Comparison of ENCODE assay signal across 12 cellular contexts in the genomic region with DNA sequence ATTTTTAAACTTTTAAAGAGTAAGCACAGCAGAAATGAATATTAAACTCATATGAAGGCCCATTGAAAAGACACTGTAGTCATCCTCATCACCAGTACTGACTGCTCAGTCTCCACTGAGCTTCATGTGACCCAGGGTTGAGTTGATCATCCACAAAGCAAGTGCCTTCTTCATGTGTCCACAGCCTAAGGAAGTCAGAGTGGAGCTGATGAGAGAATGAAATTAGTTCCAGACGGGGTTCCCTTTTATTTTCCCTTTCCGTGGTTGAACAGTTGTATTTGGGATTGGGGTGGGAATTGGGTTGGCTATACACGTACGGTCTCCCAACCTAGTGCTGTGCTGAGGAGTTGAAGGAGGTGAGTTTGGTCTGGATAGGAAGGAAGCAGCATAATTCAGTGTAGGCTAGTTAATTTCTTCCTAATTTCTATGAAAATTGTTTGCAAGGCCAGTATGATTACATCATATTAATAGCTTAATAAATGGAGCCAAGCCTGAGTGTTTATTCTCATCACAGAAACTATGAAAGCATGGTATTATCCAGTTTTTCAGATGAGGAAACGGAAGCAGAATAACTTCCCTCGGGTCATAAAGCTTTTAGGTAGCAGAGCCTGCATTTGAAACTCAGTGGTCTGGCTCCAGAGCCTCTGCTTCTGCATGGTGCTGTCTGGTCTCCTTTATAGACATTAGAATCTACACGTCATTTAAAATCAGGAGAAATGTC.
DNase-seq lines count a peak whose midpoint lies in the region; ATAC-seq, FAIRE-seq and TF ChIP-seq lines count a peak whose summit lies in the region.
"Had no signal": no experiment of that assay in that cellular context is flagged by ENCODE, and none has a peak within 500 bp of the region (broad histone marks: within the 10 kb centered on the region; RNA-seq: fewer than 3 reads in every experiment).

No MANE protein-coding gene starts in this region.

- ATAC-seq in IMR-90 (ENCODE audit: low read depth) (no peak), HepG2 (no peak), HG03439 (IDR thresholded peaks at IDR 0.05; ENCODE audit: unreplicated experiment) (no peak), HG03159 (IDR thresholded peaks at IDR 0.05; ENCODE audit: unreplicated experiment) (no peak)

- peaks cover 4% of the 10 kb centered on the region for H3K79me2 ChIP-seq in HepG2 (ENCODE audit: insufficient read depth, low read length)

- H3K36me3 ChIP-seq in IMR-90 (ENCODE audit: control insufficient read depth, insufficient read depth, low read length), result peaks cover 31% of the 10 kb centered on the region
- peaks cover 20 to 79% of the 10 kb centered on the region in 2 donors for H3K36me3 ChIP-seq in duodenal mucosa (ENCODE audit: control insufficient read depth in 1 of 2, insufficient read depth in 2 of 2, low read length in 2 of 2)
- peaks cover 64 to 89% of the 10 kb centered on the region in 2 experiments for H3K36me3 ChIP-seq in HepG2 (replicated peaks in 1 of 2; ENCODE audit: control insufficient read depth in 1 of 2, insufficient read depth in 2 of 2, low read length in 2 of 2)

- H3K27me3 ChIP-seq in IMR-90 (ENCODE audit: control insufficient read depth, insufficient read depth, low read length) (no peaks in the 10 kb centered on the region), duodenal mucosa (ENCODE audit: control insufficient read depth in 1 of 2, insufficient read depth in 2 of 2, low read length in 2 of 2) (no peaks in the 10 kb centered on the region), HepG2 (ENCODE audit: control insufficient read depth in 1 of 2, insufficient read depth in 2 of 2, low read length in 2 of 2) (no peaks in the 10 kb centered on the region)
- H3K27me3 ChIP-seq: BLaER1 had no signal

- TF ChIP-seq POLR2A in IMR-90 (IDR thresholded peaks at IDR 0.05; ENCODE audit: low read depth, low read length) (no peak), HepG2 (IDR thresholded peaks at IDR 0.05; ENCODE audit: insufficient read depth in 1 of 2, low read depth in 2 of 2, low read length in 2 of 2) (no peak)

- no peak for FAIRE-seq in HepG2 (lab: Jason Lieb, UNC)

- BruUV-seq in IMR-90 (replicated peaks; lab: Mats Ljungman, UMichigan) (no TSS peak), HepG2 (replicated peaks; lab: Mats Ljungman, UMichigan) (no TSS peak)

- H4K8ac ChIP-seq in IMR-90 (ENCODE audit: low read depth in 2 of 2, low read length in 2 of 2), result peak overlapping the region; percentile 34 to 96

- TF ChIP-seq EP300 in HepG2 (IDR thresholded peaks at IDR 0.05; ENCODE audit: low read depth in 2 of 2, low read length in 2 of 2) (no peak), HepG2 (CRISPR knock-in tag; IDR thresholded peaks at IDR 0.05; ENCODE audit: borderline replicate concordance) (no peak)

- H4K91ac ChIP-seq in IMR-90 (ENCODE audit: insufficient read depth, low read depth, low read length), result peak overlapping the region; percentile 98

- no peaks in the 10 kb centered on the region for H3K9me3 ChIP-seq in IMR-90 (ENCODE audit: control insufficient read depth, insufficient read depth, low read length)
- no peaks in the 10 kb centered on the region for H3K9me3 ChIP-seq in duodenal mucosa (ENCODE audit: control insufficient read depth in 1 of 2, low read length in 2 of 2)
- no peaks in the 10 kb centered on the region for H3K9me3 ChIP-seq in HepG2 (ENCODE audit: low read length)
- H3K9me3 ChIP-seq: BLaER1 had no signal

- peak overlapping the region; percentile 77; the same call in 1 of the 2 replicates for H3K56ac ChIP-seq in IMR-90 (ENCODE audit: extremely low read depth, insufficient read depth, low read length)

- no peak for DNase-seq in IMR-90
- DNase-seq in HepG2 (ENCODE audit: low spot score), result no peak
- no peak for DNase-seq in substantia nigra (lab: John Stamatoyannopoulos, UW)
- DNase-seq in AG08395 (ENCODE audit: low spot score), result no peak
- DNase-seq in NCI-H1417 (lab: John Stamatoyannopoulos, UW), result no peak
- DNase-seq: DND-41, NCI-H2081 treated with DMSO at 0.1 percent for 48 hours, SW 1271 had no signal

- TF ChIP-seq RAD21 in IMR-90 (IDR thresholded peaks at IDR 0.05; ENCODE audit: low read length) (no peak), HepG2 (CRISPR knock-in tag; IDR thresholded peaks at IDR 0.05) (no peak)

- H3K14ac ChIP-seq in IMR-90 (replicated peaks; ENCODE audit: low read depth, low read length), result peak overlapping the region; percentile 83

- in situ Hi-C loops in IMR-90 (cut with MboI; ENCODE audit: low sequenced_read_pairs) (no loop called here), HepG2 (cut with HindIII; ENCODE audit: extremely low pct_ligation_motif_present, low pct_unique_long_range_greater_than_20kb) (no loop called here)

- H2AK5ac ChIP-seq in IMR-90 (ENCODE audit: low read depth, low read length), result peak overlapping the region; percentile 97

- H3K9ac ChIP-seq in IMR-90 (ENCODE audit: low read depth, low read length), result no peak overlapping the region; the same call in 1 of the 2 replicates
- no peak overlapping the region for H3K9ac ChIP-seq in duodenal mucosa (ENCODE audit: low read depth in 1 of 2, low read length in 2 of 2)
- H3K9ac ChIP-seq in HepG2 (ENCODE audit: insufficient read depth, low read depth, low read length), result no peak overlapping the region
- H3K9ac ChIP-seq: BLaER1 had no signal

- peaks cover 8% of the 10 kb centered on the region; the same call in 1 of the 2 replicates for H4K20me1 ChIP-seq in IMR-90 (ENCODE audit: insufficient read depth, low read length)
- no peaks in the 10 kb centered on the region; the same call in 1 of the 2 replicates for H4K20me1 ChIP-seq in HepG2 (ENCODE audit: insufficient read depth, low read length)

- peak overlapping the region; percentile 33; the same call in 1 of the 2 replicates for H3K18ac ChIP-seq in IMR-90 (ENCODE audit: low read depth, low read length)

- no peak for TF ChIP-seq CTCF in IMR-90 (conservative IDR thresholded peaks at IDR 0.05; ENCODE audit: low read depth, low read length)
- no peak for TF ChIP-seq CTCF in HepG2 (CRISPR knock-in tag; IDR thresholded peaks at IDR 0.05)

- intact Hi-C loops in IMR-90 (cut with micrococcal nuclease) (loop anchor here (2.0 to 5.0 kb wide), 3 partner anchors 15 to 1370 kb away; no protein-coding TSS in a partner anchor), HepG2 (cut with micrococcal nuclease; ENCODE audit: unreplicated experiment) (loop anchor here (1.0 kb wide), 1 partner anchor 47 kb away; no protein-coding TSS in a partner anchor)

- H3K9me1 ChIP-seq in IMR-90 (ENCODE audit: insufficient read depth, low read length), result peaks cover 30% of the 10 kb centered on the region

- CTCF ChIA-PET in IMR-90 (lab: Yijun Ruan, JAX) (interaction anchor here (1.0 to 1.4 kb wide), 2 partner anchors 18 to 122 kb away, joined by 3 to 4 read pairs; no protein-coding TSS in a partner anchor), HepG2 (lab: Yijun Ruan, JAX; ENCODE audit: low intra/inter-chr PET ratio, low total read pairs) (no interaction called here)

- H3K27ac ChIP-seq in IMR-90 (ENCODE audit: insufficient read depth, low read length), result peak overlapping the region; percentile 43; the same call in 1 of the 2 replicates
- peak overlapping the region; percentile 24 for H3K27ac ChIP-seq in duodenal mucosa (ENCODE audit: low read depth, low read length)
- H3K27ac ChIP-seq in HepG2 (ENCODE audit: extremely low read length, insufficient read depth, low read length), result no peak overlapping the region
- H3K27ac ChIP-seq in substantia nigra (ENCODE audit: low read depth, low read length, poor library complexity, severe bottlenecking), result peak overlapping the region; percentile 47
- H3K27ac ChIP-seq: BLaER1 had no signal

- H3K4me2 ChIP-seq in IMR-90 (ENCODE audit: low read depth, low read length) (no peak overlapping the region), HepG2 (ENCODE audit: low read depth, low read length) (no peak overlapping the region)
- H3K4me2 ChIP-seq: BLaER1 had no signal

- H3K4me3 ChIP-seq in IMR-90 (ENCODE audit: insufficient read depth, low read depth, low read length) (no peak overlapping the region), duodenal mucosa (ENCODE audit: low read depth in 1 of 2, low read length in 2 of 2) (no peak overlapping the region), HepG2 (replicated peaks in 1 of 3; ENCODE audit: insufficient read depth in 1 of 3, low read depth in 2 of 3, low read length in 3 of 3) (no peak overlapping the region)
- H3K4me3 ChIP-seq: BLaER1 had no signal

- peak overlapping the region; percentile 97 for H2BK5ac ChIP-seq in IMR-90 (ENCODE audit: low read depth, low read length, poor library complexity, severe bottlenecking)

- POLR2A ChIA-PET in IMR-90 (lab: Charles Lee; ENCODE audit: unreplicated experiment) (interaction anchor here (0.5 to 0.8 kb wide), 2 partner anchors 44 to 45 kb away, joined by 4 to 10 read pairs; no protein-coding TSS in a partner anchor), HepG2 (lab: Yijun Ruan, JAX) (interaction anchor here (1.0 to 1.1 kb wide), 2 partner anchors 53 to 55 kb away, joined by 3 read pairs; no protein-coding TSS in a partner anchor)

- dilution Hi-C loops in IMR-90 (cut with HindIII; ENCODE audit: low sequenced_read_pairs, unreplicated experiment), result no loop called here

- H2BK120ac ChIP-seq in IMR-90 (ENCODE audit: low read depth, low read length), result peak overlapping the region; percentile 97

- peak overlapping the region; percentile 93 for H2BK20ac ChIP-seq in IMR-90 (ENCODE audit: low read depth, low read length)

- peak overlapping the region; percentile 89 for H3K23ac ChIP-seq in IMR-90 (ENCODE audit: low read depth, low read length)

- H2BK15ac ChIP-seq in IMR-90 (ENCODE audit: low read depth, low read length), result peak overlapping the region; percentile 97; the same call in 2 of the 3 replicates

- WGBS in IMR-90 (ENCODE audit: extremely low coverage in 2 of 2, insufficient read length in 1 of 2), 2 experiments, result 86% methylated on average over 2 of the region's 7 CpGs; no CpG with 5 or more reads in 1 of the 2 experiments
- 89% methylated on average over 7 of the region's 7 CpGs for WGBS in HepG2 (ENCODE audit: low lambda C conversion rate)

- H3K4ac ChIP-seq in IMR-90 (ENCODE audit: low read depth, low read length), result peak overlapping the region; percentile 96

- H2AFZ ChIP-seq in IMR-90 (replicated peaks; ENCODE audit: low read length, poor library complexity) (no peak overlapping the region), HepG2 (ENCODE audit: low read length) (no peak overlapping the region)

- H3K4me1 ChIP-seq in IMR-90 (ENCODE audit: control insufficient read depth, insufficient read depth, low read length), result peaks cover 17% of the 10 kb centered on the region
- H3K4me1 ChIP-seq in duodenal mucosa (ENCODE audit: control insufficient read depth in 1 of 2, insufficient read depth in 2 of 2, low read length in 2 of 2), result peaks cover 0 to 3% of the 10 kb centered on the region in 2 donors
- peaks cover 36% of the 10 kb centered on the region for H3K4me1 ChIP-seq in HepG2 (ENCODE audit: insufficient read depth, low read length)

- H4K5ac ChIP-seq in IMR-90 (ENCODE audit: low read depth, low read length), result peak overlapping the region; percentile 72; the same call in 1 of the 2 replicates

- H3K79me1 ChIP-seq in IMR-90 (ENCODE audit: low read depth in 1 of 2, low read length in 2 of 2), result peaks cover 13 to 40% of the 10 kb centered on the region in 2 experiments

- H2AK9ac ChIP-seq in IMR-90 (replicated peaks; ENCODE audit: low read depth, low read length, poor library complexity), result no peak overlapping the region

TF ChIP-seq in IMR-90, 13 proteins besides CTCF, POLR2A, EP300 and RAD21 (continues in another document):
- no peak for TF ChIP-seq SMC3 (IDR thresholded peaks at IDR 0.05; ENCODE audit: low read depth, low read length)
